Comparison of ENCODE assay signal across 8 cellular contexts in genomic region chr2:74715071-74715791, GRCh38.
DNase-seq lines count a peak whose midpoint lies in the region; ATAC-seq and TF ChIP-seq lines count a peak whose summit lies in the region.

No MANE protein-coding gene starts in this region.

- intact Hi-C loops in Caco-2 (cut with micrococcal nuclease; ENCODE audit: unreplicated experiment) = loop anchor here (1.0 kb wide), 5 partner anchors 25 to 161 kb away; no protein-coding TSS in a partner anchor

- peak overlapping the region; percentile 82 to 84 for H3K27ac ChIP-seq in mucosa of rectum (ENCODE audit: low read depth in 2 of 2, low read length in 2 of 2)

- peak; percentile 88 to 95 for TF ChIP-seq CTCF in Caco-2 (IDR thresholded peaks at IDR 0.05; ENCODE audit: insufficient read depth in 1 of 2, low read depth in 1 of 2, low read length in 1 of 2, severe bottlenecking in 1 of 2, unreplicated experiment in 1 of 2)
- TF ChIP-seq CTCF in epithelial cell of proximal tubule (conservative IDR thresholded peaks at IDR 0.05; ENCODE audit: low read depth, low read length) = peak; percentile 92

- H3K27me3 Mint-ChIP-seq in Caco-2 (ENCODE audit: insufficient read depth, unreplicated experiment) = peaks cover 5% of the 10 kb centered on the region

- peak overlapping the region; percentile 86 for H3K4me3 Mint-ChIP-seq in Caco-2 (ENCODE audit: unreplicated experiment)

- no peaks in the 10 kb centered on the region for H3K4me1 ChIP-seq in Caco-2
- H3K4me1 ChIP-seq in NT2/D1 (ENCODE audit: insufficient read depth, insufficient read length) = no peaks in the 10 kb centered on the region
- H3K4me1 ChIP-seq in mucosa of rectum (ENCODE audit: control insufficient read depth in 2 of 2, insufficient read depth in 2 of 2, low read length in 2 of 2) = peaks cover 8 to 36% of the 10 kb centered on the region in 2 donors

- no peak overlapping the region for H3K27ac Mint-ChIP-seq in Caco-2 (ENCODE audit: unreplicated experiment)

- no peaks in the 10 kb centered on the region for H3K36me3 Mint-ChIP-seq in Caco-2 (ENCODE audit: insufficient read depth, unreplicated experiment)

- H3K4me3 ChIP-seq in Caco-2 (ENCODE audit: low read depth, low read length) (peak overlapping the region; percentile 62), NT2/D1 (ENCODE audit: insufficient read length, low read depth) (peak overlapping the region; percentile 49), epithelial cell of proximal tubule (ENCODE audit: low read depth, low read length) (peak overlapping the region; percentile 61), mucosa of rectum (ENCODE audit: low read length in 2 of 2) (peak overlapping the region; percentile 77 to 82)

- H3K9ac ChIP-seq in NT2/D1 (ENCODE audit: insufficient read length, low read depth) = peak overlapping the region; percentile 81
- peak overlapping the region; percentile 60 to 87 for H3K9ac ChIP-seq in mucosa of rectum (ENCODE audit: low read depth in 1 of 2, low read length in 2 of 2)

- H3K27me3 ChIP-seq in Caco-2 (replicated peaks; ENCODE audit: control insufficient read depth, insufficient read depth, low read length) (no peaks in the 10 kb centered on the region; the same call in 1 of the 2 replicates), NT2/D1 (ENCODE audit: insufficient read depth, insufficient read length) (peaks cover 24% of the 10 kb centered on the region), mucosa of rectum (ENCODE audit: control insufficient read depth in 2 of 2, insufficient read depth in 2 of 2, low read length in 2 of 2) (peaks cover 0 to 2% of the 10 kb centered on the region in 2 donors)

- H3K36me3 ChIP-seq in Caco-2 (ENCODE audit: control insufficient read depth, insufficient read depth, low read length) (no peaks in the 10 kb centered on the region), NT2/D1 (ENCODE audit: insufficient read depth, insufficient read length, low read length) (no peaks in the 10 kb centered on the region), mucosa of rectum (ENCODE audit: control insufficient read depth in 2 of 2, insufficient read depth in 2 of 2, low read length in 2 of 2) (no peaks in the 10 kb centered on the region)

- H3K4me1 Mint-ChIP-seq in Caco-2 (ENCODE audit: low read depth, unreplicated experiment) = no peaks in the 10 kb centered on the region

- peak; percentile 80 to 90 for DNase-seq in Caco-2
- DNase-seq in HT1080 (ENCODE audit: low read depth) = peak; percentile 76
- peak; percentile 80 for DNase-seq in NT2/D1 (ENCODE audit: low read depth, low spot score)
- DNase-seq in activated T-cell treated with anti-CD3 and anti-CD28 coated beads for 1 hour (ENCODE audit: low read depth) = peak; percentile 74
- DNase-seq in epithelial cell of proximal tubule (ENCODE audit: low read depth) = no peak
- peak; percentile 70 for DNase-seq in stimulated activated CD8-positive, alpha-beta memory T cell treated with anti-CD3 and anti-CD28 coated beads, Interleukin-4, amount 100 ng/mL, for 24 hours (ENCODE audit: low read depth)

- CTCF ChIA-PET in Caco-2 (lab: Charles Lee) = interaction anchor here (0.6 to 3.8 kb wide), 16 partner anchors 21 to 534 kb away, joined by 3 to 22 read pairs (median 3); partner anchors contain the start of gene SEMA4F

- POLR2A ChIA-PET in Caco-2 (lab: Charles Lee) = interaction anchor here (0.9 kb wide), 1 partner anchor 120 kb away, joined by 3 read pairs; no protein-coding TSS in a partner anchor

- peak; percentile 86 for ATAC-seq in GM21381 (IDR thresholded peaks at IDR 0.05; ENCODE audit: unreplicated experiment)

- BruUV-seq in Caco-2 (replicated peaks; lab: Mats Ljungman, UMichigan) = no TSS peak

- H3K9me3 ChIP-seq in Caco-2 (no peaks in the 10 kb centered on the region), NT2/D1 (ENCODE audit: insufficient read depth, low read length) (no peaks in the 10 kb centered on the region), mucosa of rectum (ENCODE audit: control insufficient read depth in 2 of 2, low read length in 2 of 2) (no peaks in the 10 kb centered on the region)

- H3K9me3 Mint-ChIP-seq in Caco-2 (ENCODE audit: unreplicated experiment) = no peaks in the 10 kb centered on the region
